10 cellular contexts compared by ENCODE assay signal in genomic region chr4:54784188-54784671, GRCh38.
DNase-seq lines count a peak whose midpoint lies in the region; ATAC-seq and TF ChIP-seq lines count a peak whose summit lies in the region.
"Had no signal": no experiment of that assay in that cellular context is flagged by ENCODE, and none has a peak within 500 bp of the region (broad histone marks: within the 10 kb centered on the region; RNA-seq: fewer than 3 reads in every experiment).

No MANE protein-coding gene starts in this region.

- H3K4me1 ChIP-seq in trophoblast cell (ENCODE audit: control insufficient read depth in 1 of 2, insufficient read depth in 2 of 2, low read length in 2 of 2) (peaks cover 0 to 2% of the 10 kb centered on the region in 2 experiments), smooth muscle cell (ENCODE audit: low read depth) (no peaks in the 10 kb centered on the region)

- no peak overlapping the region for H3K23ac ChIP-seq in trophoblast cell (ENCODE audit: low read length)

- no peak overlapping the region for H2AK5ac ChIP-seq in trophoblast cell (ENCODE audit: low read length)

- no peak overlapping the region for H4K12ac ChIP-seq in trophoblast cell (ENCODE audit: low read depth, low read length)

- no peak overlapping the region for H3K4me2 ChIP-seq in trophoblast cell (ENCODE audit: low read length)
- no peak overlapping the region for H3K4me2 ChIP-seq in smooth muscle cell

- H4K91ac ChIP-seq in trophoblast cell (ENCODE audit: low read depth, low read length): no peak overlapping the region

- no peak overlapping the region for H3K18ac ChIP-seq in trophoblast cell (ENCODE audit: low read length)

- no peak overlapping the region for H3K27ac Mint-ChIP-seq in glutamatergic neuron (ENCODE audit: unreplicated experiment)

- no peak overlapping the region for H2BK12ac ChIP-seq in trophoblast cell (ENCODE audit: low read length)

- no peaks in the 10 kb centered on the region for H3K27me3 Mint-ChIP-seq in glutamatergic neuron (ENCODE audit: unreplicated experiment)

- H3K36me3 ChIP-seq in trophoblast cell (ENCODE audit: control insufficient read depth in 1 of 2, insufficient read depth in 2 of 2, low read length in 2 of 2) (no peaks in the 10 kb centered on the region), smooth muscle cell (ENCODE audit: low read depth) (no peaks in the 10 kb centered on the region)

- peaks cover 9% of the 10 kb centered on the region for H3K4me1 Mint-ChIP-seq in glutamatergic neuron (ENCODE audit: low read depth, unreplicated experiment)

- no peaks in the 10 kb centered on the region for H3F3A ChIP-seq in smooth muscle cell (ENCODE audit: low read depth)

- DNase-seq in C1 segment of cervical spinal cord (lab: John Stamatoyannopoulos, UW) (peak in 13 of 14 donors; percentile 6 to 73 (median 67)), SHP77 treated with DMSO at 0.1 percent for 48 hours (lab: John Stamatoyannopoulos, UW) (peak; percentile 50), glutamatergic neuron (peak; percentile 50), trophoblast cell (peak; percentile 15 to 58), smooth muscle cell (lab: John Stamatoyannopoulos, UW; ENCODE audit: unreplicated experiment) (no peak), HK-2 (ENCODE audit: unreplicated experiment) (no peak), HuH-7.5 (ENCODE audit: low spot score) (no peak)
- DNase-seq: central memory CD4-positive, alpha-beta T cell; SW 1271 had no signal

- H3K9me3 ChIP-seq in trophoblast cell (ENCODE audit: insufficient read depth, low read depth, low read length): no peaks in the 10 kb centered on the region
- H3K9me3 ChIP-seq in smooth muscle cell (replicated peaks; ENCODE audit: low read depth): no peaks in the 10 kb centered on the region

- H3K36me3 Mint-ChIP-seq in glutamatergic neuron (ENCODE audit: unreplicated experiment): no peaks in the 10 kb centered on the region

- H3K14ac ChIP-seq in trophoblast cell (ENCODE audit: low read length): no peak overlapping the region

- no peaks in the 10 kb centered on the region for H3K27me3 ChIP-seq in trophoblast cell (ENCODE audit: insufficient read depth, low read length)
- H3K27me3 ChIP-seq in smooth muscle cell (ENCODE audit: low read depth): no peaks in the 10 kb centered on the region

- no peak overlapping the region for H3K4me3 Mint-ChIP-seq in glutamatergic neuron (ENCODE audit: unreplicated experiment)

- H4K20me1 ChIP-seq in smooth muscle cell (ENCODE audit: low read depth): no peaks in the 10 kb centered on the region

- no peak for ATAC-seq in GM19395 (IDR thresholded peaks at IDR 0.05; ENCODE audit: unreplicated experiment)

- H3K9ac ChIP-seq in trophoblast cell (ENCODE audit: low read length) (no peak overlapping the region), smooth muscle cell (ENCODE audit: low read depth) (no peak overlapping the region)

- H3K4me3 ChIP-seq in trophoblast cell (ENCODE audit: low read depth, low read length): no peak overlapping the region
- no peak overlapping the region for H3K4me3 ChIP-seq in smooth muscle cell

- H3K9me3 Mint-ChIP-seq in glutamatergic neuron (ENCODE audit: unreplicated experiment): peaks cover under 1% of the 10 kb centered on the region

- no peak overlapping the region for H2BK5ac ChIP-seq in trophoblast cell (ENCODE audit: low read depth, low read length, poor library complexity)

- no peak for TF ChIP-seq CTCF in glutamatergic neuron (IDR thresholded peaks at IDR 0.05; ENCODE audit: partially characterized antibody, unreplicated experiment)
- no peak for TF ChIP-seq CTCF in smooth muscle cell (IDR thresholded peaks at IDR 0.05; ENCODE audit: borderline replicate concordance, insufficient read depth, poor library complexity, severe bottlenecking)

- no peak overlapping the region for H2AFZ ChIP-seq in trophoblast cell (ENCODE audit: insufficient read depth, low read length, poor library complexity)
- no peak overlapping the region for H2AFZ ChIP-seq in smooth muscle cell (ENCODE audit: low read depth)

- H3K27ac ChIP-seq in trophoblast cell (ENCODE audit: low read depth, low read length) (no peak overlapping the region), smooth muscle cell (ENCODE audit: low read depth) (no peak overlapping the region)

- H4K8ac ChIP-seq in trophoblast cell (ENCODE audit: low read depth, low read length): no peak overlapping the region

- H2BK120ac ChIP-seq in trophoblast cell (ENCODE audit: insufficient read depth, low read length, poor library complexity): no peak overlapping the region

- H3K4ac ChIP-seq in trophoblast cell (ENCODE audit: low read depth, low read length): no peak overlapping the region

- H3K79me2 ChIP-seq in trophoblast cell (ENCODE audit: control insufficient read depth, insufficient read depth, low read length, poor library complexity) (no peaks in the 10 kb centered on the region), smooth muscle cell (ENCODE audit: low read depth) (no peaks in the 10 kb centered on the region)

- no peaks in the 10 kb centered on the region for H3K79me1 ChIP-seq in trophoblast cell (ENCODE audit: low read length)

- WGBS in trophoblast cell (ENCODE audit: extremely low coverage, insufficient coverage, insufficient read length): no CpG with 5 or more reads among the region's 13 CpGs
- WGBS in smooth muscle cell (ENCODE audit: low lambda C conversion rate): 74% methylated on average over 13 of the region's 13 CpGs

Comparison
In these comparisons a context has a peak if more than half of its experiments do, and no peak if none do; other contexts are left out.
1. DNase-seq: peak in C1 segment of cervical spinal cord (13 of 14), SHP77 treated with DMSO at 0.1 percent for 48 hours (single experiment), glutamatergic neuron (single experiment) and trophoblast cell (2 of 2); none in smooth muscle cell (single experiment), HK-2 (single experiment) and HuH-7.5 (single experiment).